30 cellular contexts compared by ENCODE assay signal in the genomic region with DNA sequence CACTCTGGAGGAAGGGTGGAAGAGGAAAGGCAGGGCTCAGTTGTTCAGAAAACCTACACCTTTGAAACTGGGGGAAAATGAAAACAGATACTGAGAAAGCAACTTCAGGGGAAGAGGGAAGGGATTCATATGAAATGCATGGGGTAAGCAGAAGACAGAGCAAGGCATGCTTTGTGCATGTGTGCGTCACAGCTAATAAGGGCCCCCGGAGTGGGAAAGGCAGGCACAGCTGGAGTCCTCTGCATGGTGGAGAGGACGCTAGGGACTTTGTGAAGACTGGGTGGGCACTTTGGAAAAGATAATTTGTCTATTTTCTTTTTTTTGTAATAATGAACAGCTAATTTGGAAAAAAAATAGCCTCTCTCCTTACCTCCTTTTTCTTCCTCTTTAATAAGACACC.
"Had no signal": no experiment of that assay in that cellular context is flagged by ENCODE, and none has a peak within 500 bp of the region (broad histone marks: within the 10 kb centered on the region; RNA-seq: fewer than 3 reads in every experiment).

No MANE protein-coding gene starts in this region.

- H3K27ac ChIP-seq: body of pancreas, breast epithelium, cardiac muscle cell, colonic mucosa, epithelial cell of prostate, esophagus squamous epithelium, gastroesophageal sphincter had no signal

- H3K4me1 ChIP-seq: body of pancreas, breast epithelium, colonic mucosa, gastroesophageal sphincter had no signal

- ATAC-seq: activated naive CD4-positive, alpha-beta T cell treated with anti-CD3 and anti-CD28 coated beads, Interleukin-2, amount 50 U/mL, for 72 hours; activated T-cell treated with anti-CD3 and anti-CD28 coated beads, Interleukin-2, amount 50 U/mL, for 72 hours; body of pancreas; gastroesophageal sphincter; T-helper 17 cell had no signal

- H3K27ac Mint-ChIP-seq: activated CD4-positive, alpha-beta memory T cell treated with anti-CD3 and anti-CD28 coated beads, Interleukin-2, amount 10 ng/mL, durations not matched to agents 7 days and 5 days; activated CD4-positive, alpha-beta T cell treated with anti-CD3 and anti-CD28 coated beads, Interleukin-2, amount 10 ng/mL, durations not matched to agents 7 days and 5 days; activated naive CD4-positive, alpha-beta T cell treated with anti-CD3 and anti-CD28 coated beads, Interleukin-2, amount 10 ng/mL, durations not matched to agents 7 days and 5 days; activated naive CD4-positive, alpha-beta T cell treated with anti-CD3 and anti-CD28 coated beads, Interleukin-2, amount 50 U/mL, for 72 hours; activated T-cell treated with anti-CD3 and anti-CD28 coated beads, Interleukin-2, amount 50 U/mL, for 24 hours; activated T-cell treated with anti-CD3 and anti-CD28 coated beads, Interleukin-2, amount 50 U/mL, for 72 hours; T-helper 17 cell; T-helper 2 cell treated with Interferon-gamma antibody and Interleukin-4, amounts not matched to agents 5 μg/mL and 100 μg/mL, for 36 hours had no signal

- H3K27me3 Mint-ChIP-seq: activated CD4-positive, alpha-beta memory T cell treated with anti-CD3 and anti-CD28 coated beads, Interleukin-2, amount 10 ng/mL, durations not matched to agents 7 days and 5 days; activated CD4-positive, alpha-beta T cell treated with anti-CD3 and anti-CD28 coated beads, Interleukin-2, amount 10 ng/mL, durations not matched to agents 7 days and 5 days; activated naive CD4-positive, alpha-beta T cell treated with anti-CD3 and anti-CD28 coated beads, Interleukin-2, amount 10 ng/mL, durations not matched to agents 7 days and 5 days; activated T-cell treated with anti-CD3 and anti-CD28 coated beads, Interleukin-2, amount 50 U/mL, for 24 hours; T-helper 17 cell had no signal

- H3K36me3 ChIP-seq: breast epithelium, cardiac muscle cell, colonic mucosa, esophagus squamous epithelium, gastroesophageal sphincter had no signal

- H3K36me3 Mint-ChIP-seq: activated naive CD4-positive, alpha-beta T cell treated with anti-CD3 and anti-CD28 coated beads, Interleukin-2, amount 10 ng/mL, durations not matched to agents 7 days and 5 days; activated naive CD4-positive, alpha-beta T cell treated with anti-CD3 and anti-CD28 coated beads, Interleukin-2, amount 50 U/mL, for 72 hours had no signal

- H3K4me1 Mint-ChIP-seq: activated CD4-positive, alpha-beta memory T cell treated with anti-CD3 and anti-CD28 coated beads, Interleukin-2, amount 10 ng/mL, durations not matched to agents 7 days and 5 days; activated CD4-positive, alpha-beta T cell treated with anti-CD3 and anti-CD28 coated beads, Interleukin-2, amount 10 ng/mL, durations not matched to agents 7 days and 5 days; activated naive CD4-positive, alpha-beta T cell treated with anti-CD3 and anti-CD28 coated beads, Interleukin-2, amount 10 ng/mL, durations not matched to agents 7 days and 5 days; T-helper 17 cell had no signal

- H3K4me3 ChIP-seq: body of pancreas, breast epithelium, cardiac muscle cell, colonic mucosa, esophagus squamous epithelium, gastroesophageal sphincter had no signal

- H3K4me3 Mint-ChIP-seq: activated CD4-positive, alpha-beta memory T cell treated with anti-CD3 and anti-CD28 coated beads, Interleukin-2, amount 10 ng/mL, durations not matched to agents 7 days and 5 days; activated CD4-positive, alpha-beta T cell treated with anti-CD3 and anti-CD28 coated beads, Interleukin-2, amount 10 ng/mL, durations not matched to agents 7 days and 5 days; activated naive CD4-positive, alpha-beta T cell treated with anti-CD3 and anti-CD28 coated beads, Interleukin-2, amount 10 ng/mL, durations not matched to agents 7 days and 5 days; activated T-cell treated with anti-CD3 and anti-CD28 coated beads, Interleukin-2, amount 50 U/mL, for 24 hours; activated T-cell treated with anti-CD3 and anti-CD28 coated beads, Interleukin-2, amount 50 U/mL, for 72 hours; T-helper 17 cell; T-helper 2 cell treated with Interferon-gamma antibody and Interleukin-4, amounts not matched to agents 5 μg/mL and 100 μg/mL, for 36 hours had no signal

- DNase-seq: activated CD4-positive, alpha-beta memory T cell treated with anti-CD3 and anti-CD28 coated beads, Interleukin-2, amount 10 ng/mL, durations not matched to agents 7 days and 5 days; activated CD4-positive, alpha-beta T cell treated with anti-CD3 and anti-CD28 coated beads for 1 hour; activated CD4-positive, alpha-beta T cell treated with anti-CD3 and anti-CD28 coated beads for 4 hours; activated CD4-positive, alpha-beta T cell treated with anti-CD3 and anti-CD28 coated beads, Interleukin-2, amount 10 ng/mL, durations not matched to agents 7 days and 5 days; activated CD4-positive, alpha-beta T cell treated with anti-CD3 and anti-CD28 coated beads, Interleukin-2, amount 50 U/mL, for 4 hours; activated CD8-positive, alpha-beta memory T cell treated with anti-CD3 and anti-CD28 coated beads, Interleukin-2, amount 50 U/mL, for 48 hours; activated gamma-delta T cell; activated naive CD4-positive, alpha-beta T cell; activated naive CD4-positive, alpha-beta T cell treated with anti-CD3 and anti-CD28 coated beads, Interleukin-2, amount 10 ng/mL, durations not matched to agents 7 days and 5 days; activated T-cell treated with anti-CD3 and anti-CD28 coated beads for 4 hours; activated T-cell treated with anti-CD3 and anti-CD28 coated beads, Interleukin-2, amount 50 U/mL, for 24 hours; activated T-cell treated with anti-CD3 and anti-CD28 coated beads, Interleukin-2, amount 50 U/mL, for 72 hours; amniotic stem cell; anterior cingulate cortex; body of pancreas; central memory CD4-positive, alpha-beta T cell; cerebellar nuclear complex; colonic mucosa; effector CD8-positive, alpha-beta T cell; esophagus squamous epithelium; foreskin melanocyte; T-helper 1 cell; T-helper 17 cell; T1000 had no signal

- H3K27me3 ChIP-seq: body of pancreas, cardiac muscle cell, colonic mucosa, esophagus squamous epithelium, gastroesophageal sphincter had no signal

- H3K9me3 ChIP-seq: body of pancreas, breast epithelium, colonic mucosa, esophagus squamous epithelium, gastroesophageal sphincter had no signal

- H3K9me3 Mint-ChIP-seq: activated CD4-positive, alpha-beta T cell treated with anti-CD3 and anti-CD28 coated beads, Interleukin-2, amount 10 ng/mL, durations not matched to agents 7 days and 5 days had no signal
